Comparison of ENCODE assay signal across 1 cellular context in genomic region chr5:37926732-37927131, GRCh38.
TF ChIP-seq lines count a peak whose summit lies in the region.

No MANE protein-coding gene starts in this region.

TF ChIP-seq in HepG2, 621 proteins besides CTCF, POLR2A, EP300 and RAD21 (continued from another document):
- TF ChIP-seq ZNF576 (CRISPR knock-in tag; IDR thresholded peaks at IDR 0.05) (no peak), TSC22D2 (CRISPR knock-in tag; IDR thresholded peaks at IDR 0.05; ENCODE audit: borderline replicate concordance) (no peak), ZNF790 (CRISPR knock-in tag; IDR thresholded peaks at IDR 0.05; ENCODE audit: borderline replicate concordance) (no peak), EHMT2 (IDR thresholded peaks at IDR 0.05; ENCODE audit: borderline replicate concordance, low read depth, low read length) (no peak)
